24 cellular contexts compared by ENCODE assay signal in the genomic region with DNA sequence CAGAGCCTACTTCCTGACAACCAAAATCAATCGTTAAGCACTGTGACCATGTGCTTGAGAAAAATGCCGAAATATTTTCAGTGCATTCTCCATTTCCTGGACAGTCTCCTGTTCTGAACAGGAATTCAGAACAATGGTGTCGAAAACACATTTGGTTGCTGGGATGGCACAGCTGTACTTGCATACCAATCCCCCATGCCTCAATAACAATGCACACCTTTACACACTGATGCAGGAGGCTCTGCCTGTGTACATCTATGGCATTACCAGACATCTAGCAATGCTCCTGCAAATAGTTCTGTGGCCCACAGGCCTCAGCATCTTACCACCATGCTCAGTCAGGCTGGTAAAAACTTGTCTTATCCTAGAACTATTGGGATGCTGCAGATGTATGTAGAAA.
"Had no signal": no experiment of that assay in that cellular context is flagged by ENCODE, and none has a peak within 500 bp of the region (broad histone marks: within the 10 kb centered on the region; RNA-seq: fewer than 3 reads in every experiment).

No MANE protein-coding gene starts in this region.

- H3K27me3 Mint-ChIP-seq: activated CD4-positive, alpha-beta memory T cell treated with anti-CD3 and anti-CD28 coated beads for 36 hours; activated CD4-positive, alpha-beta T cell treated with anti-CD3 and anti-CD28 coated beads for 36 hours; activated naive CD4-positive, alpha-beta T cell treated with anti-CD3 and anti-CD28 coated beads, Interleukin-2, amount 50 U/mL, for 24 hours; type B pancreatic cell had no signal

- H3K4me3 ChIP-seq: esophagus muscularis mucosa, hepatocyte, right lobe of liver, skin epidermis, thoracic aorta, vagina had no signal

- H3K27me3 ChIP-seq: esophagus muscularis mucosa, hepatocyte, right lobe of liver, vagina had no signal

- H3K9me3 ChIP-seq: esophagus muscularis mucosa, right lobe of liver, thoracic aorta, vagina had no signal

- FAIRE-seq: astrocyte, frontal cortex, islet of Langerhans had no signal

- H3K27ac Mint-ChIP-seq: activated CD4-positive, alpha-beta memory T cell treated with anti-CD3 and anti-CD28 coated beads for 36 hours; activated CD4-positive, alpha-beta T cell treated with anti-CD3 and anti-CD28 coated beads for 36 hours; T-helper 1 cell treated with Interleukin-12 subunit alpha and Interleukin-12 subunit beta and Interleukin-4 antibody, amounts not matched to agents 30 μg/mL and 1 μg/mL, for 36 hours; type B pancreatic cell; WTC11 had no signal

- H3K4me3 Mint-ChIP-seq: activated CD4-positive, alpha-beta memory T cell treated with anti-CD3 and anti-CD28 coated beads for 36 hours; activated CD4-positive, alpha-beta T cell treated with anti-CD3 and anti-CD28 coated beads for 36 hours; activated naive CD4-positive, alpha-beta T cell treated with anti-CD3 and anti-CD28 coated beads, Interleukin-2, amount 50 U/mL, for 24 hours; nephron progenitor cell; T-helper 1 cell treated with Interleukin-12 subunit alpha and Interleukin-12 subunit beta and Interleukin-4 antibody, amounts not matched to agents 30 μg/mL and 1 μg/mL, for 36 hours; type B pancreatic cell; WTC11 had no signal

- H3K9me3 Mint-ChIP-seq: activated CD4-positive, alpha-beta memory T cell treated with anti-CD3 and anti-CD28 coated beads for 36 hours; activated naive CD4-positive, alpha-beta T cell treated with anti-CD3 and anti-CD28 coated beads, Interleukin-2, amount 50 U/mL, for 24 hours; nephron progenitor cell; T-helper 1 cell treated with Interleukin-12 subunit alpha and Interleukin-12 subunit beta and Interleukin-4 antibody, amounts not matched to agents 30 μg/mL and 1 μg/mL, for 36 hours; WTC11 had no signal

- ATAC-seq: activated CD4-positive, alpha-beta T cell treated with anti-CD3 and anti-CD28 coated beads for 36 hours; left cardiac atrium; right lobe of liver; WTC11 had no signal

- H3K27ac ChIP-seq: esophagus muscularis mucosa, hepatocyte, parathyroid adenoma, right lobe of liver, skin epidermis, thoracic aorta, vagina had no signal

- DNase-seq: activated CD4-positive, alpha-beta memory T cell treated with anti-CD3 and anti-CD28 coated beads for 36 hours; activated CD4-positive, alpha-beta T cell treated with anti-CD3 and anti-CD28 coated beads for 36 hours; activated gamma-delta T cell; effector CD8-positive, alpha-beta T cell; glutamatergic neuron; left cardiac atrium; nephron progenitor cell; nucleus accumbens; stimulated activated CD4-positive, alpha-beta T cell treated with anti-CD3 and anti-CD28 coated beads, Interleukin-1b, Interleukin-23, amount 100 ng/mL, for 48 hours; T1000 had no signal

- H3K36me3 ChIP-seq: right lobe of liver had no signal
